In genomic region chr2:34815052-34815741, GRCh38 we compare ENCODE assay signal across 21 cellular contexts.
"Had no signal": no experiment of that assay in that cellular context is flagged by ENCODE, and none has a peak within 500 bp of the region (broad histone marks: within the 10 kb centered on the region; RNA-seq: fewer than 3 reads in every experiment).

No MANE protein-coding gene starts in this region.

- H3K27ac Mint-ChIP-seq: activated CD8-positive, alpha-beta T cell treated with anti-CD3 and anti-CD28 coated beads, Interleukin-2, amount 10 ng/mL, durations not matched to agents 7 days and 5 days; T-cell had no signal

- H3K4me3 ChIP-seq: SK-N-MC had no signal

- DNase-seq: activated CD4-positive, alpha-beta T cell treated with anti-CD3 and anti-CD28 coated beads for 4 hours; activated CD4-positive, alpha-beta T cell treated with anti-CD3 and anti-CD28 coated beads, Interleukin-2, amount 50 U/mL, for 4 hours; activated CD8-positive, alpha-beta memory T cell treated with anti-CD3 and anti-CD28 coated beads, Interleukin-2, amount 50 U/mL, for 48 hours; activated CD8-positive, alpha-beta T cell treated with anti-CD3 and anti-CD28 coated beads, Interleukin-2, amount 10 ng/mL, durations not matched to agents 7 days and 5 days; activated naive CD4-positive, alpha-beta T cell treated with anti-CD3 and anti-CD28 coated beads, Interleukin-2, amount 50 U/mL, for 16 hours; activated T-cell treated with anti-CD3 and anti-CD28 coated beads, Interleukin-2, amount 50 U/mL, for 1 hour; aorta; central memory CD4-positive, alpha-beta T cell; KBM-7; NCI-H1048; NCI-H146; NCI-H1930; NCI-H446; NCI-H69; NK-92 treated with Interleukin-12 subunit alpha and Interleukin-12 subunit beta, amount 100 ng/mL, for 24 hours; OCI-M1; RPMI8226; T-cell; T-helper 2 cell; T1000 had no signal

- H3K36me3 Mint-ChIP-seq: T-cell had no signal

- H3K4me3 Mint-ChIP-seq: activated CD8-positive, alpha-beta T cell treated with anti-CD3 and anti-CD28 coated beads, Interleukin-2, amount 10 ng/mL, durations not matched to agents 7 days and 5 days; T-cell had no signal

- H3K27me3 Mint-ChIP-seq: T-cell had no signal

- H3K27ac ChIP-seq: SK-N-MC had no signal

- H3K4me1 Mint-ChIP-seq: T-cell had no signal
